Comparison of ENCODE assay signal across 8 cellular contexts in the genomic region with DNA sequence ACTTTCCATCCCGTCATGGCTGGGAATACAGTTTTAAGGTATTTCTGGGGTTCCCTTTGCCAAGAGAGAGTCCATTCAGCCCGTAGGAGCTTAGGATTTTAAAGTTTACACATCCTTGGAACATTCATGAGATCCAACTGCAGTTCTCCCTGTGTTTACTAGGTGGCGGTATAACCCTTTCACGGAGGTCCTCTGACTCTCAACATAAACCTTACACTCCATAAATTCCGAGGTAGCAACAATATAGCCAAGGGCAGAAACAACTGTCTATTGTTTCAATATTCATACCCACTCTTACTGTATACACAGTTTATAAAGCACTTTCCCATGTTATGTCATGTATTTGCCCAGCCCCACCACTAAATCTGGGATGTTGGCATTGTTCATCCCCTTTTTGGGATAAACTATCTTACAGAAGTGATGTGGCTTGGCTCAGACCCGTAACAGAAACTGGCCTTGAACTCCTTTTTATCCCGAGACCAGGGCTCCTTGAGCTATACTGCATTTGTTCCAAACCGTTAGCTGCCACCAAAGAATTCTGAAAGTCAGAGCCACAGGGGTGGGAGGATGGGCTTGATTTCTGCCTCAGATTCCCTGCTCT.
DNase-seq lines count a peak whose midpoint lies in the region; ATAC-seq, FAIRE-seq and TF ChIP-seq lines count a peak whose summit lies in the region.

No MANE protein-coding gene starts in this region.

- H3K9me3 ChIP-seq in A549 (no peaks in the 10 kb centered on the region), OCI-LY3 (ENCODE audit: insufficient read depth, low read length) (no peaks in the 10 kb centered on the region), mesenchymal stem cell (ENCODE audit: control insufficient read depth, low read length) (no peaks in the 10 kb centered on the region)

- peak; percentile 63 to 77 for TF ChIP-seq RAD21 in A549 (conservative IDR thresholded peaks at IDR 0.05 in 1 of 2, IDR thresholded peaks at IDR 0.05 in 1 of 2)

- in situ Hi-C loops in KBM-7 (cut with MboI; ENCODE audit: low pct_unique_long_range_greater_than_20kb, low sequenced_read_pairs), result no loop called here

- CTCF ChIA-PET in A549 (lab: Yijun Ruan, JAX), result interaction anchor here (0.7 to 2.0 kb wide), 18 partner anchors 10 to 1340 kb away, joined by 3 to 9 read pairs (median 3); no protein-coding TSS in a partner anchor

- WGBS in A549 (ENCODE audit: missing lambda C conversion rate), result 2% methylated on average over 8 of the region's 8 CpGs
- WGBS in mesenchymal stem cell, result 24% methylated on average over 7 of the region's 8 CpGs

- H3K4me2 ChIP-seq in A549, result no peak overlapping the region
- peak overlapping the region; percentile 48 for H3K4me2 ChIP-seq in OCI-LY3 (ENCODE audit: low read length)
- H3K4me2 ChIP-seq in mesenchymal stem cell (ENCODE audit: low read length, poor library complexity, severe bottlenecking), result no peak overlapping the region

- H3K18ac ChIP-seq in mesenchymal stem cell (ENCODE audit: low read depth in 1 of 2, low read length in 2 of 2), result no peak overlapping the region

- TF ChIP-seq EP300 in A549 (IDR thresholded peaks at IDR 0.05), result no peak

- H3K9ac ChIP-seq in OCI-LY3 (ENCODE audit: low read length) (no peak overlapping the region), mesenchymal stem cell (ENCODE audit: low read length) (peak overlapping the region; percentile 58)

- no peak overlapping the region for H3K4ac ChIP-seq in mesenchymal stem cell (ENCODE audit: low read depth in 1 of 2, low read length in 2 of 2)

- H3K4me1 ChIP-seq in A549 (no peaks in the 10 kb centered on the region), OCI-LY3 (ENCODE audit: low read length) (peaks cover 2% of the 10 kb centered on the region; the same call in 1 of the 2 replicates), mesenchymal stem cell (ENCODE audit: control insufficient read depth, insufficient read depth, low read depth, low read length) (no peaks in the 10 kb centered on the region)

- H4K91ac ChIP-seq in mesenchymal stem cell (ENCODE audit: low read length), result no peak overlapping the region

- H2AFZ ChIP-seq in OCI-LY3 (ENCODE audit: low read depth, low read length) (no peak overlapping the region), mesenchymal stem cell (ENCODE audit: low read depth, low read length) (no peak overlapping the region)

- no peak overlapping the region for H3K14ac ChIP-seq in mesenchymal stem cell (ENCODE audit: low read length in 2 of 2)

- H4K20me1 ChIP-seq in OCI-LY3 (ENCODE audit: insufficient read depth, low read length), result no peaks in the 10 kb centered on the region

- no peak overlapping the region for H4K8ac ChIP-seq in mesenchymal stem cell (ENCODE audit: low read length)

- POLR2A ChIA-PET in A549 (lab: Yijun Ruan, JAX), result interaction anchor here (0.9 kb wide), 1 partner anchor 618 kb away, joined by 3 read pairs; the partner anchor contains the start of gene ATP2C1

- TF ChIP-seq CTCF in A549 (IDR thresholded peaks at IDR 0.05) (peak; percentile 63), GM12865 (IDR thresholded peaks at IDR 0.05; ENCODE audit: insufficient read depth, low read depth, low read length, missing control alignments) (peak; percentile 83), OCI-LY3 (IDR thresholded peaks at IDR 0.05; ENCODE audit: low read depth, low read length) (peak; percentile 88)

- no peak overlapping the region for H3K23ac ChIP-seq in mesenchymal stem cell (ENCODE audit: low read length in 2 of 2)

- H3K27ac ChIP-seq in A549 (no peak overlapping the region), OCI-LY3 (ENCODE audit: low read length) (no peak overlapping the region), mesenchymal stem cell (ENCODE audit: low read length, poor library complexity, severe bottlenecking) (no peak overlapping the region)

- H2BK12ac ChIP-seq in mesenchymal stem cell (ENCODE audit: low read length in 2 of 2), result no peak overlapping the region

- no peak overlapping the region for H2BK15ac ChIP-seq in mesenchymal stem cell (ENCODE audit: low read depth, poor library complexity, severe bottlenecking)

- no peaks in the 10 kb centered on the region for H3K79me2 ChIP-seq in OCI-LY3 (ENCODE audit: low read length)

- no peak overlapping the region for H2BK5ac ChIP-seq in mesenchymal stem cell (ENCODE audit: low read depth, low read length, poor library complexity, severe bottlenecking)

- H3K36me3 ChIP-seq in OCI-LY3 (replicated peaks; ENCODE audit: low read depth, low read length) (no peaks in the 10 kb centered on the region), mesenchymal stem cell (ENCODE audit: control insufficient read depth in 1 of 2, insufficient read depth in 2 of 2, low read depth in 1 of 2, low read length in 2 of 2) (no peaks in the 10 kb centered on the region)

- ATAC-seq in A549, result peak; percentile 84 to 87; a peak in 5 of 6 replicates
- no peak for ATAC-seq in HG02678 (IDR thresholded peaks at IDR 0.05; ENCODE audit: unreplicated experiment)

- H3K4me3 ChIP-seq in A549 (no peak overlapping the region), GM12865 (ENCODE audit: low read depth, low read length) (no peak overlapping the region), OCI-LY3 (ENCODE audit: low read length) (no peak overlapping the region), mesenchymal stem cell (ENCODE audit: insufficient read depth in 1 of 2, low read depth in 1 of 2, low read length in 2 of 2) (peak overlapping the region in 1 of 2 experiments; percentile 54)

- TF ChIP-seq POLR2A in A549 (IDR thresholded peaks at IDR 0.05; ENCODE audit: low read length), result no peak

- H3K27me3 ChIP-seq in OCI-LY3 (ENCODE audit: low read depth, low read length), result 0 out of 2 replicates have a peak, but pooled peaks cover 4% of the 10 kb centered on the region
- peaks cover 0 to 14% of the 10 kb centered on the region in 2 experiments for H3K27me3 ChIP-seq in mesenchymal stem cell (ENCODE audit: control insufficient read depth in 1 of 2, insufficient read depth in 1 of 2, low read length in 2 of 2)

- no peak for FAIRE-seq in A549 (lab: Jason Lieb, UNC)

- no peak overlapping the region for H2BK120ac ChIP-seq in mesenchymal stem cell (ENCODE audit: low read depth, low read length)

- DNase-seq in A549 (ENCODE audit: low read depth in 1 of 2, low spot score in 1 of 2) (peak; percentile 28 to 39), GM12865 (ENCODE audit: low read depth) (peak; percentile 51), KBM-7 (peak; percentile 50), dermis microvascular lymphatic vessel endothelial cell (ENCODE audit: low read depth in 2 of 2) (peak; percentile 24 to 56), mesenchymal stem cell (peak; percentile 65)
- DNase-seq in activated CD4-positive, CD25-positive, alpha-beta regulatory T cell treated with anti-CD3 and anti-CD28 coated beads, Interleukin-2, amount 50 U/mL, for 72 hours, result no peak

- no peak overlapping the region for H2AK5ac ChIP-seq in mesenchymal stem cell (ENCODE audit: low read length, severe bottlenecking)

- H3K79me1 ChIP-seq in mesenchymal stem cell (replicated peaks; ENCODE audit: low read length, poor library complexity, severe bottlenecking), result no peaks in the 10 kb centered on the region

TF ChIP-seq in A549, 52 proteins besides CTCF, POLR2A, EP300 and RAD21:
- TF ChIP-seq SMC3 (IDR thresholded peaks at IDR 0.05) (peak; percentile 33; the same call in 2 of the 3 replicates), ZNF302 (CRISPR knock-in tag; IDR thresholded peaks at IDR 0.05) (no peak)
- TF ChIP-seq, protein P1, sequence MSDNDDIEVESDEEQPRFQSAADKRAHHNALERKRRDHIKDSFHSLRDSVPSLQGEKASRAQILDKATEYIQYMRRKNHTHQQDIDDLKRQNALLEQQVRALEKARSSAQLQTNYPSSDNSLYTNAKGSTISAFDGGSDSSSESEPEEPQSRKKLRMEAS (IDR thresholded peaks at IDR 0.05), result no peak
- TF ChIP-seq, protein P2, sequence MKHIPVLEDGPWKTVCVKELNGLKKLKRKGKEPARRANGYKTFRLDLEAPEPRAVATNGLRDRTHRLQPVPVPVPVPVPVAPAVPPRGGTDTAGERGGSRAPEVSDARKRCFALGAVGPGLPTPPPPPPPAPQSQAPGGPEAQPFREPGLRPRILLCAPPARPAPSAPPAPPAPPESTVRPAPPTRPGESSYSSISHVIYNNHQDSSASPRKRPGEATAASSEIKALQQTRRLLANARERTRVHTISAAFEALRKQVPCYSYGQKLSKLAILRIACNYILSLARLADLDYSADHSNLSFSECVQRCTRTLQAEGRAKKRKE (CRISPR knock-in tag; IDR thresholded peaks at IDR 0.05; ENCODE audit: low read depth), result no peak
